17 cellular contexts compared by ENCODE assay signal in the genomic region with DNA sequence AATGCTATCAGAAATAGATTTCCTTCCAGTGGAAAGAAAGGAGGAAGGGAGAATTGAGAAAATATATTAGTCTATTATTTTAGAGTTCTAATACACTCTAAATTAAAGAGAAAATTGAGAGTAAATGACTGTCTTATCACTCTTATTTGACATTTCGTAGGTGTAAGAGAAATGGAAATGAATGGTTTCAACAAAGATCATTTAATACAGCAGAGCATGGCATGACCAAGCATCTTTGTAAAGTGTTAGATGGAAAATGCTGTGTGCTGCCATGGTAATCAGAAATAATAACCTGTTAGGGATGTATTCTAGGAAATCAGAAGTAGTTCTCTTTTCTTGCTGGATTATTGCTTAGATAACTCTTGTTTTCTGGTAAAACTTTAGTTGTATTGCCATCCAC.
DNase-seq lines count a peak whose midpoint lies in the region; ATAC-seq, FAIRE-seq and TF ChIP-seq lines count a peak whose summit lies in the region.
"Had no signal": no experiment of that assay in that cellular context is flagged by ENCODE, and none has a peak within 500 bp of the region (broad histone marks: within the 10 kb centered on the region; RNA-seq: fewer than 3 reads in every experiment).

No MANE protein-coding gene starts in this region.

- DNase-seq in H54 (ENCODE audit: insufficient read length, low spot score), result no peak
- peak; percentile 31 for DNase-seq in OCI-M1 (lab: John Stamatoyannopoulos, UW)
- no peak for DNase-seq in astrocyte (ENCODE audit: low read depth)
- DNase-seq in GM19240 (ENCODE audit: insufficient read length, low spot score), result no peak
- no peak for DNase-seq in effector memory CD8-positive, alpha-beta T cell
- DNase-seq: C1 segment of cervical spinal cord; Calu3; CD4-positive, alpha-beta memory T cell; COR-L47; DMS53; DMS79 treated with DMSO at 0.1 percent for 48 hours; GF-D8; GOT3; H7; HCEC 1CT had no signal

- TF ChIP-seq CTCF in astrocyte (IDR thresholded peaks at IDR 0.05; ENCODE audit: insufficient read depth, low read depth, low read length), result no peak

- H3K9me3 Mint-ChIP-seq in astrocyte (ENCODE audit: unreplicated experiment), result no peaks in the 10 kb centered on the region
- no peaks in the 10 kb centered on the region for H3K9me3 Mint-ChIP-seq in effector memory CD8-positive, alpha-beta T cell
- H3K9me3 Mint-ChIP-seq: CD4-positive, alpha-beta memory T cell had no signal

- no peaks in the 10 kb centered on the region for H3K36me3 ChIP-seq in astrocyte (ENCODE audit: insufficient read depth, low read length)

- H3K27me3 Mint-ChIP-seq in astrocyte (ENCODE audit: low read depth, unreplicated experiment), result no peaks in the 10 kb centered on the region
- no peaks in the 10 kb centered on the region for H3K27me3 Mint-ChIP-seq in effector memory CD8-positive, alpha-beta T cell
- H3K27me3 Mint-ChIP-seq: CD4-positive, alpha-beta memory T cell had no signal

- TF ChIP-seq POLR2A in H54 (IDR thresholded peaks at IDR 0.05; ENCODE audit: low read depth, low read length), result no peak

- no peak overlapping the region for H3K4me3 Mint-ChIP-seq in astrocyte (ENCODE audit: unreplicated experiment)
- H3K4me3 Mint-ChIP-seq in effector memory CD8-positive, alpha-beta T cell, result no peak overlapping the region
- H3K4me3 Mint-ChIP-seq: CD4-positive, alpha-beta memory T cell had no signal

- FAIRE-seq in H54 (lab: Jason Lieb, UNC) (peak; percentile 27), astrocyte (lab: Jason Lieb, UNC) (peak; percentile 43)
- FAIRE-seq: GM12891 had no signal

- H3K4me1 Mint-ChIP-seq in astrocyte (ENCODE audit: low read depth, unreplicated experiment), result no peaks in the 10 kb centered on the region
- H3K4me1 Mint-ChIP-seq in effector memory CD8-positive, alpha-beta T cell (ENCODE audit: low read depth in 2 of 2), result no peaks in the 10 kb centered on the region

- no peaks in the 10 kb centered on the region for H3K36me3 Mint-ChIP-seq in astrocyte (ENCODE audit: low read depth, unreplicated experiment)
- no peaks in the 10 kb centered on the region for H3K36me3 Mint-ChIP-seq in effector memory CD8-positive, alpha-beta T cell (ENCODE audit: insufficient read depth)
- H3K36me3 Mint-ChIP-seq: CD4-positive, alpha-beta memory T cell had no signal

- H3K9ac ChIP-seq in astrocyte (ENCODE audit: low read length), result no peak overlapping the region

- no peak overlapping the region for H2AFZ ChIP-seq in astrocyte (ENCODE audit: low read depth, low read length)

- no peak overlapping the region for H3K4me2 ChIP-seq in astrocyte (ENCODE audit: low read length)

- H3K27me3 ChIP-seq in astrocyte (ENCODE audit: insufficient read depth, low read length), result no peaks in the 10 kb centered on the region

- ATAC-seq in HG02884 (IDR thresholded peaks at IDR 0.05; ENCODE audit: unreplicated experiment), result no peak
- no peak for ATAC-seq in effector memory CD8-positive, alpha-beta T cell (replicated peaks)

- no peaks in the 10 kb centered on the region for H3K79me2 ChIP-seq in astrocyte (ENCODE audit: insufficient read depth, low read length)

- no peaks in the 10 kb centered on the region for H4K20me1 ChIP-seq in astrocyte (ENCODE audit: insufficient read depth, low read length)

- H3K27ac ChIP-seq in astrocyte (ENCODE audit: low read depth, low read length), result no peak overlapping the region

- H3K4me3 ChIP-seq in astrocyte (ENCODE audit: insufficient read depth, low read depth, low read length), result no peak overlapping the region

- no peaks in the 10 kb centered on the region for H3K9me3 ChIP-seq in astrocyte (ENCODE audit: insufficient read depth, low read depth, low read length)

- H3K27ac Mint-ChIP-seq in astrocyte (ENCODE audit: unreplicated experiment), result no peak overlapping the region
- no peak overlapping the region for H3K27ac Mint-ChIP-seq in effector memory CD8-positive, alpha-beta T cell
- H3K27ac Mint-ChIP-seq: CD4-positive, alpha-beta memory T cell had no signal

- no peaks in the 10 kb centered on the region for H3K4me1 ChIP-seq in astrocyte (ENCODE audit: insufficient read depth, low read length)
